ENCODE assay signal across 16 cellular contexts in genomic region chr9:103997861-103998370, GRCh38.
"Had no signal": no experiment of that assay in that cellular context is flagged by ENCODE, and none has a peak within 500 bp of the region (broad histone marks: within the 10 kb centered on the region; RNA-seq: fewer than 3 reads in every experiment).

No MANE protein-coding gene starts in this region.

- H3K4me1 ChIP-seq: adrenal gland, neural progenitor cell, thyroid gland had no signal

- H3K4me3 ChIP-seq: adrenal gland, hepatocyte, mucosa of descending colon, neural progenitor cell, thyroid gland had no signal

- H3K27ac Mint-ChIP-seq: activated naive CD4-positive, alpha-beta T cell treated with anti-CD3 and anti-CD28 coated beads, Interleukin-2, amount 50 U/mL, for 72 hours; naive B cell; neural progenitor cell; progenitor cell of endocrine pancreas had no signal

- H3K27me3 ChIP-seq: adrenal gland, hepatocyte, neural progenitor cell, thyroid gland had no signal

- H3K27ac ChIP-seq: adrenal gland, hepatocyte, neural progenitor cell, thyroid gland had no signal

- FAIRE-seq: bronchial epithelial cell had no signal

- H3K27me3 Mint-ChIP-seq: naive B cell, progenitor cell of endocrine pancreas had no signal

- ATAC-seq: activated naive CD4-positive, alpha-beta T cell treated with anti-CD3 and anti-CD28 coated beads, Interleukin-2, amount 50 U/mL, for 72 hours; mucosa of descending colon had no signal

- DNase-seq: activated CD4-positive, CD25-positive, alpha-beta regulatory T cell treated with anti-CD3 and anti-CD28 coated beads, Interleukin-2, amount 50 U/mL, for 72 hours; activated CD8-positive, alpha-beta memory T cell treated with anti-CD3 and anti-CD28 coated beads for 24 hours; activated gamma-delta T cell; adrenal gland; dermis blood vessel endothelial cell; mesenchymal stem cell; mucosa of descending colon; naive B cell; stimulated activated CD4-positive, alpha-beta T cell treated with anti-CD3 and anti-CD28 coated beads, Interleukin-2, amount 100 ng/mL, for 24 hours; stimulated activated naive CD4-positive, alpha-beta T cell treated with Interleukin-2 at 50 U/mL for 16 hours; thyroid gland had no signal

- H3K4me3 Mint-ChIP-seq: naive B cell, neural progenitor cell had no signal

- H3K36me3 ChIP-seq: adrenal gland, neural progenitor cell, thyroid gland had no signal

- H3K36me3 Mint-ChIP-seq: activated naive CD4-positive, alpha-beta T cell treated with anti-CD3 and anti-CD28 coated beads, Interleukin-2, amount 50 U/mL, for 72 hours; naive B cell; neural progenitor cell had no signal

- H3K9me3 ChIP-seq: adrenal gland, mucosa of descending colon, thyroid gland had no signal

- H3K9me3 Mint-ChIP-seq: activated naive CD4-positive, alpha-beta T cell treated with anti-CD3 and anti-CD28 coated beads, Interleukin-2, amount 50 U/mL, for 72 hours; naive B cell; neural progenitor cell had no signal

- H3K4me1 Mint-ChIP-seq: naive B cell, neural progenitor cell had no signal
